Comparison of ENCODE assay signal across 24 cellular contexts in genomic region chr13:77150651-77151050, GRCh38.
"Had no signal": no experiment of that assay in that cellular context is flagged by ENCODE, and none has a peak within 500 bp of the region (broad histone marks: within the 10 kb centered on the region; RNA-seq: fewer than 3 reads in every experiment).

No MANE protein-coding gene starts in this region.

- H3K27ac Mint-ChIP-seq: memory B cell; mesothelial cell of epicardium; nephron progenitor cell; stimulated activated naive B cell treated with anti-CD40 and anti-IgM and Interleukin-4, amounts not matched to agents 10 μg/mL and 1 μg/mL and 100 μg/mL, for 72 hours had no signal

- H3K9me3 Mint-ChIP-seq: memory B cell; mesothelial cell of epicardium; naive thymus-derived CD4-positive, alpha-beta T cell; nephron progenitor cell; stimulated activated naive B cell treated with anti-CD40 and anti-IgM and Interleukin-4, amounts not matched to agents 10 μg/mL and 1 μg/mL and 100 μg/mL, for 72 hours had no signal

- H3K4me1 Mint-ChIP-seq: mesothelial cell of epicardium, nephron progenitor cell had no signal

- DNase-seq: colonic mucosa; dermis blood vessel endothelial cell; esophagus squamous epithelium; foreskin melanocyte; head of caudate nucleus; kidney; left cardiac atrium; left ventricle myocardium inferior; lower lobe of right lung; naive thymus-derived CD4-positive, alpha-beta T cell; nephron progenitor cell; psoas muscle; retina; right lobe of liver; spleen; stimulated activated CD4-positive, alpha-beta T cell treated with anti-CD3 and anti-CD28 coated beads, Interleukin-15, amount 100 ng/mL, for 24 hours; stimulated activated CD4-positive, alpha-beta T cell treated with anti-CD3 and anti-CD28 coated beads, Interleukin-1b, Interleukin-23, amount 100 ng/mL, for 48 hours; stimulated activated CD4-positive, alpha-beta T cell treated with anti-CD3 and anti-CD28 coated beads, Interleukin-4, amount 100 ng/mL, for 24 hours; stimulated activated naive B cell treated with anti-CD40 and anti-IgM and Interleukin-4, amounts not matched to agents 10 μg/mL and 1 μg/mL and 100 μg/mL, for 72 hours; stomach; substantia nigra; transverse colon had no signal

- ATAC-seq: left cardiac atrium; lower lobe of right lung; naive thymus-derived CD4-positive, alpha-beta T cell; psoas muscle; right lobe of liver; stimulated activated naive B cell treated with anti-CD40 and anti-IgM and Interleukin-4, amounts not matched to agents 10 μg/mL and 1 μg/mL and 100 μg/mL, for 72 hours had no signal

- H3K4me3 Mint-ChIP-seq: memory B cell; mesothelial cell of epicardium; naive thymus-derived CD4-positive, alpha-beta T cell; nephron progenitor cell; stimulated activated naive B cell treated with anti-CD40 and anti-IgM and Interleukin-4, amounts not matched to agents 10 μg/mL and 1 μg/mL and 100 μg/mL, for 72 hours had no signal
